Comparison of ENCODE assay signal across 1 cellular context in the genomic region with DNA sequence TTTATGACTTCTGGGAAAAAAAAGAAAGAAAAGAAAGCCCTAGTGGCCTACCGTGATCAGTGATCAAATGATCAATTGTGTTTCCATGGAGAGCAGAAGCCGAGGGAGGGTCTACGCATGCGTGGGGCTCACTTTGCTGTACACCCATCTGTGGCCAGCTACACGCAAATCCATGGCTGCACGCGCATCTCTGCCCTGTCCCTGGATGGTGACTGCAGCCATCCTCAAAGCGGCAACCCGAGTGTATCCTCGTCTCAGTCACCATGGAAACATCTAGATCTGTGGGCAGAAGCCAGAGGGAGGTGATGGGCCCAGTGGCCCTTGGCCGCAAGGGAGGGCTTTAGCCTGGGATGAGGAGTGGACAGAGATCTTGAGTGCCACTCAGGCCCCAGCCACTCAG.
TF ChIP-seq lines count a peak whose summit lies in the region.

No MANE protein-coding gene starts in this region.

TF ChIP-seq in GM12878, 131 proteins besides CTCF, POLR2A, EP300 and RAD21:
- no peak for TF ChIP-seq TCF7 (IDR thresholded peaks at IDR 0.05; ENCODE audit: borderline replicate concordance)
- no peak for TF ChIP-seq PBX3 (IDR thresholded peaks at IDR 0.05; ENCODE audit: insufficient replicate concordance, low read depth, low read length)
- no peak for TF ChIP-seq MYC (IDR thresholded peaks at IDR 0.05; ENCODE audit: insufficient read depth, insufficient read length, insufficient replicate concordance, low read length, severe bottlenecking)
- TF ChIP-seq SMARCA5 (IDR thresholded peaks at IDR 0.05), result no peak
- TF ChIP-seq SIX5 (IDR thresholded peaks at IDR 0.05; ENCODE audit: low read depth, low read length, severe bottlenecking), result no peak
- TF ChIP-seq, protein P1, sequence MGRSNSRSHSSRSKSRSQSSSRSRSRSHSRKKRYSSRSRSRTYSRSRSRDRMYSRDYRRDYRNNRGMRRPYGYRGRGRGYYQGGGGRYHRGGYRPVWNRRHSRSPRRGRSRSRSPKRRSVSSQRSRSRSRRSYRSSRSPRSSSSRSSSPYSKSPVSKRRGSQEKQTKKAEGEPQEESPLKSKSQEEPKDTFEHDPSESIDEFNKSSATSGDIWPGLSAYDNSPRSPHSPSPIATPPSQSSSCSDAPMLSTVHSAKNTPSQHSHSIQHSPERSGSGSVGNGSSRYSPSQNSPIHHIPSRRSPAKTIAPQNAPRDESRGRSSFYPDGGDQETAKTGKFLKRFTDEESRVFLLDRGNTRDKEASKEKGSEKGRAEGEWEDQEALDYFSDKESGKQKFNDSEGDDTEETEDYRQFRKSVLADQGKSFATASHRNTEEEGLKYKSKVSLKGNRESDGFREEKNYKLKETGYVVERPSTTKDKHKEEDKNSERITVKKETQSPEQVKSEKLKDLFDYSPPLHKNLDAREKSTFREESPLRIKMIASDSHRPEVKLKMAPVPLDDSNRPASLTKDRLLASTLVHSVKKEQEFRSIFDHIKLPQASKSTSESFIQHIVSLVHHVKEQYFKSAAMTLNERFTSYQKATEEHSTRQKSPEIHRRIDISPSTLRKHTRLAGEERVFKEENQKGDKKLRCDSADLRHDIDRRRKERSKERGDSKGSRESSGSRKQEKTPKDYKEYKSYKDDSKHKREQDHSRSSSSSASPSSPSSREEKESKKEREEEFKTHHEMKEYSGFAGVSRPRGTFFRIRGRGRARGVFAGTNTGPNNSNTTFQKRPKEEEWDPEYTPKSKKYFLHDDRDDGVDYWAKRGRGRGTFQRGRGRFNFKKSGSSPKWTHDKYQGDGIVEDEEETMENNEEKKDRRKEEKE (IDR thresholded peaks at IDR 0.05), result no peak
- TF ChIP-seq SUPT20H (IDR thresholded peaks at IDR 0.05; ENCODE audit: borderline replicate concordance, control insufficient read depth, low read depth, low read length), result no peak
- TF ChIP-seq, protein P2, sequence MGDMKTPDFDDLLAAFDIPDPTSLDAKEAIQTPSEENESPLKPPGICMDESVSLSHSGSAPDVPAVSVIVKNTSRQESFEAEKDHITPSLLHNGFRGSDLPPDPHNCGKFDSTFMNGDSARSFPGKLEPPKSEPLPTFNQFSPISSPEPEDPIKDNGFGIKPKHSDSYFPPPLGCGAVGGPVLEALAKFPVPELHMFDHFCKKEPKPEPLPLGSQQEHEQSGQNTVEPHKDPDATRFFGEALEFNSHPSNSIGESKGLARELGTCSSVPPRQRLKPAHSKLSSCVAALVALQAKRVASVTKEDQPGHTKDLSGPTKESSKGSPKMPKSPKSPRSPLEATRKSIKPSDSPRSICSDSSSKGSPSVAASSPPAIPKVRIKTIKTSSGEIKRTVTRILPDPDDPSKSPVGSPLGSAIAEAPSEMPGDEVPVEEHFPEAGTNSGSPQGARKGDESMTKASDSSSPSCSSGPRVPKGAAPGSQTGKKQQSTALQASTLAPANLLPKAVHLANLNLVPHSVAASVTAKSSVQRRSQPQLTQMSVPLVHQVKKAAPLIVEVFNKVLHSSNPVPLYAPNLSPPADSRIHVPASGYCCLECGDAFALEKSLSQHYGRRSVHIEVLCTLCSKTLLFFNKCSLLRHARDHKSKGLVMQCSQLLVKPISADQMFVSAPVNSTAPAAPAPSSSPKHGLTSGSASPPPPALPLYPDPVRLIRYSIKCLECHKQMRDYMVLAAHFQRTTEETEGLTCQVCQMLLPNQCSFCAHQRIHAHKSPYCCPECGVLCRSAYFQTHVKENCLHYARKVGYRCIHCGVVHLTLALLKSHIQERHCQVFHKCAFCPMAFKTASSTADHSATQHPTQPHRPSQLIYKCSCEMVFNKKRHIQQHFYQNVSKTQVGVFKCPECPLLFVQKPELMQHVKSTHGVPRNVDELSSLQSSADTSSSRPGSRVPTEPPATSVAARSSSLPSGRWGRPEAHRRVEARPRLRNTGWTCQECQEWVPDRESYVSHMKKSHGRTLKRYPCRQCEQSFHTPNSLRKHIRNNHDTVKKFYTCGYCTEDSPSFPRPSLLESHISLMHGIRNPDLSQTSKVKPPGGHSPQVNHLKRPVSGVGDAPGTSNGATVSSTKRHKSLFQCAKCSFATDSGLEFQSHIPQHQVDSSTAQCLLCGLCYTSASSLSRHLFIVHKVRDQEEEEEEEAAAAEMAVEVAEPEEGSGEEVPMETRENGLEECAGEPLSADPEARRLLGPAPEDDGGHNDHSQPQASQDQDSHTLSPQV (IDR thresholded peaks at IDR 0.05), result no peak
- TF ChIP-seq IKZF2 (IDR thresholded peaks at IDR 0.05), result no peak
- TF ChIP-seq JUNB (IDR thresholded peaks at IDR 0.05), result no peak
- no peak for TF ChIP-seq SUZ12 (IDR thresholded peaks at IDR 0.05; ENCODE audit: unreplicated experiment)
- TF ChIP-seq BACH1 (IDR thresholded peaks at IDR 0.05; ENCODE audit: borderline replicate concordance), result no peak
- TF ChIP-seq, protein P3, sequence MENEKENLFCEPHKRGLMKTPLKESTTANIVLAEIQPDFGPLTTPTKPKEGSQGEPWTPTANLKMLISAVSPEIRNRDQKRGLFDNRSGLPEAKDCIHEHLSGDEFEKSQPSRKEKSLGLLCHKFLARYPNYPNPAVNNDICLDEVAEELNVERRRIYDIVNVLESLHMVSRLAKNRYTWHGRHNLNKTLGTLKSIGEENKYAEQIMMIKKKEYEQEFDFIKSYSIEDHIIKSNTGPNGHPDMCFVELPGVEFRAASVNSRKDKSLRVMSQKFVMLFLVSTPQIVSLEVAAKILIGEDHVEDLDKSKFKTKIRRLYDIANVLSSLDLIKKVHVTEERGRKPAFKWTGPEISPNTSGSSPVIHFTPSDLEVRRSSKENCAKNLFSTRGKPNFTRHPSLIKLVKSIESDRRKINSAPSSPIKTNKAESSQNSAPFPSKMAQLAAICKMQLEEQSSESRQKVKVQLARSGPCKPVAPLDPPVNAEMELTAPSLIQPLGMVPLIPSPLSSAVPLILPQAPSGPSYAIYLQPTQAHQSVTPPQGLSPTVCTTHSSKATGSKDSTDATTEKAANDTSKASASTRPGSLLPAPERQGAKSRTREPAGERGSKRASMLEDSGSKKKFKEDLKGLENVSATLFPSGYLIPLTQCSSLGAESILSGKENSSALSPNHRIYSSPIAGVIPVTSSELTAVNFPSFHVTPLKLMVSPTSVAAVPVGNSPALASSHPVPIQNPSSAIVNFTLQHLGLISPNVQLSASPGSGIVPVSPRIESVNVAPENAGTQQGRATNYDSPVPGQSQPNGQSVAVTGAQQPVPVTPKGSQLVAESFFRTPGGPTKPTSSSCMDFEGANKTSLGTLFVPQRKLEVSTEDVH (IDR thresholded peaks at IDR 0.05; ENCODE audit: low read depth, partially characterized antibody), result no peak
- no peak for TF ChIP-seq MTA3 (IDR thresholded peaks at IDR 0.05; ENCODE audit: borderline replicate concordance, low read length)
